In genomic region chr20:38599410-38599882, GRCh38 we compare ENCODE assay signal across 13 cellular contexts. TPM values are rescaled to one million over a fixed set of nuclear protein-coding genes. Genes with fewer than 3 reads are reported as not detected.
DNase-seq lines count a peak whose midpoint lies in the region; ATAC-seq and TF ChIP-seq lines count a peak whose summit lies in the region.
"Had no signal": no experiment of that assay in that cellular context is flagged by ENCODE, and none has a peak within 500 bp of the region (broad histone marks: within the 10 kb centered on the region; RNA-seq: fewer than 3 reads in every experiment).

No MANE protein-coding gene starts in this region.

- H3K4me3 ChIP-seq in cardiac muscle cell, result no peak overlapping the region
- no peak overlapping the region for H3K4me3 ChIP-seq in trophoblast cell (ENCODE audit: low read depth, low read length)
- H3K4me3 ChIP-seq: GM12878, spleen had no signal

- H2AFZ ChIP-seq in trophoblast cell (ENCODE audit: insufficient read depth, low read length, poor library complexity), result no peak overlapping the region

- no peak for ATAC-seq in T-cell (replicated peaks in 1 of 4)
- ATAC-seq: GM12878 had no signal

- H4K91ac ChIP-seq in trophoblast cell (ENCODE audit: low read depth, low read length), result peak overlapping the region; percentile 42

- H3K14ac ChIP-seq in trophoblast cell (ENCODE audit: low read length), result peak overlapping the region; percentile 23

- H3K4me1 ChIP-seq in cardiac muscle cell (ENCODE audit: low read depth) (peaks cover 7% of the 10 kb centered on the region), trophoblast cell (ENCODE audit: control insufficient read depth in 1 of 2, insufficient read depth in 2 of 2, low read length in 2 of 2) (peaks cover 22 to 26% of the 10 kb centered on the region in 2 experiments)

- CTCF ChIA-PET in RWPE1 (lab: Yijun Ruan, JAX), result interaction anchor here (0.6 kb wide), 2 partner anchors 330 to 363 kb away, joined by 3 read pairs; partner anchors contain the start of gene DHX35
- CTCF ChIA-PET in T-cell (lab: Charles Lee), result no interaction called here

- peak overlapping the region; percentile 61 for H2BK12ac ChIP-seq in trophoblast cell (ENCODE audit: low read length)

- no peak overlapping the region for H4K12ac ChIP-seq in trophoblast cell (ENCODE audit: low read depth, low read length)

- no peaks in the 10 kb centered on the region for H3K9me3 Mint-ChIP-seq in T-cell
- H3K9me3 Mint-ChIP-seq: T-helper 1 cell treated with Interleukin-12 subunit alpha and Interleukin-12 subunit beta and Interleukin-4 antibody, amounts not matched to agents 30 μg/mL and 1 μg/mL, for 36 hours had no signal

- H3K27ac Mint-ChIP-seq in T-cell, result no peak overlapping the region
- H3K27ac Mint-ChIP-seq: T-helper 1 cell treated with Interleukin-12 subunit alpha and Interleukin-12 subunit beta and Interleukin-4 antibody, amounts not matched to agents 30 μg/mL and 1 μg/mL, for 36 hours had no signal

- H3K4me3 Mint-ChIP-seq in T-cell, result no peak overlapping the region
- H3K4me3 Mint-ChIP-seq: T-helper 1 cell treated with Interleukin-12 subunit alpha and Interleukin-12 subunit beta and Interleukin-4 antibody, amounts not matched to agents 30 μg/mL and 1 μg/mL, for 36 hours had no signal

- no peaks in the 10 kb centered on the region for H3K36me3 Mint-ChIP-seq in T-cell

- H3K36me3 ChIP-seq in cardiac muscle cell (no peaks in the 10 kb centered on the region), trophoblast cell (ENCODE audit: control insufficient read depth in 1 of 2, insufficient read depth in 2 of 2, low read length in 2 of 2) (no peaks in the 10 kb centered on the region)
- H3K36me3 ChIP-seq: spleen had no signal

- H3K27ac ChIP-seq in RWPE1 (no peak overlapping the region), cardiac muscle cell (no peak overlapping the region), trophoblast cell (ENCODE audit: low read depth, low read length) (peak overlapping the region; percentile 21)
- H3K27ac ChIP-seq: spleen had no signal

- DNase-seq in HK-2 (ENCODE audit: unreplicated experiment) (peak; percentile 98), RWPE1 (ENCODE audit: low spot score) (peak; percentile 71), cardiac muscle cell (ENCODE audit: low read depth in 1 of 2, low spot score in 1 of 2) (peak; percentile 56 to 80), trophoblast cell (peak; percentile 42 to 54), activated T-cell treated with anti-CD3 and anti-CD28 coated beads for 4 hours (no peak), T-cell (no peak)
- no peak for DNase-seq in activated CD4-positive, alpha-beta T cell treated with anti-CD3 and anti-CD28 coated beads for 48 hours
- DNase-seq: spleen had no signal

- H3K18ac ChIP-seq in trophoblast cell (ENCODE audit: low read length), result no peak overlapping the region

- no peak overlapping the region for H2AK5ac ChIP-seq in trophoblast cell (ENCODE audit: low read length)

- H3K27me3 Mint-ChIP-seq in T-cell, result peaks cover 41 to 59% of the 10 kb centered on the region in 2 donors

- H3K9me3 ChIP-seq in cardiac muscle cell (ENCODE audit: low read depth) (no peaks in the 10 kb centered on the region), trophoblast cell (ENCODE audit: insufficient read depth, low read depth, low read length) (peaks cover 2% of the 10 kb centered on the region)
- H3K9me3 ChIP-seq: spleen had no signal

- H4K8ac ChIP-seq in trophoblast cell (ENCODE audit: low read depth, low read length), result peak overlapping the region; percentile 5

- TF ChIP-seq CTCF in RWPE1 (conservative IDR thresholded peaks at IDR 0.05; ENCODE audit: low read depth) (no peak), cardiac muscle cell (IDR thresholded peaks at IDR 0.05; ENCODE audit: low read depth, low read length) (no peak)

- no peaks in the 10 kb centered on the region for H3K79me2 ChIP-seq in trophoblast cell (ENCODE audit: control insufficient read depth, insufficient read depth, low read length, poor library complexity)

- POLR2A ChIA-PET in RWPE1 (lab: Yijun Ruan, JAX; ENCODE audit: low non-redundant PET), result no interaction called here
- POLR2A ChIA-PET in T-cell (lab: Charles Lee), result no interaction called here

- H3K4me2 ChIP-seq in trophoblast cell (ENCODE audit: low read length), result peak overlapping the region; percentile 6

- no peak overlapping the region for H3K4ac ChIP-seq in trophoblast cell (ENCODE audit: low read depth, low read length)

- peak overlapping the region; percentile 8 for H2BK5ac ChIP-seq in trophoblast cell (ENCODE audit: low read depth, low read length, poor library complexity)

- H3K27me3 ChIP-seq in cardiac muscle cell (peaks cover 22% of the 10 kb centered on the region), trophoblast cell (ENCODE audit: insufficient read depth, low read length) (no peaks in the 10 kb centered on the region)

- no peak overlapping the region for H3K23ac ChIP-seq in trophoblast cell (ENCODE audit: low read length)

- peaks cover 6 to 9% (median 8%) of the 10 kb centered on the region in 3 donors for H3K4me1 Mint-ChIP-seq in T-cell

- H3K79me1 ChIP-seq in trophoblast cell (ENCODE audit: low read length), result peaks cover 19% of the 10 kb centered on the region

- no peak overlapping the region for H3K9ac ChIP-seq in trophoblast cell (ENCODE audit: low read length)

- peak overlapping the region; percentile 12 for H2BK120ac ChIP-seq in trophoblast cell (ENCODE audit: insufficient read depth, low read length, poor library complexity)

- WGBS in trophoblast cell (ENCODE audit: extremely low coverage, insufficient coverage, insufficient read length), result no CpG with 5 or more reads among the region's 9 CpGs

RNA-seq across cellular contexts. Expression of gene ARHGAP40, which starts 2.2 kb away (rescaled TPM):
- total RNA-seq in cardiac muscle cell (not detected in 2 replicates), T-cell (under 1 TPM in 1 of 5 donors, not detected in 4; 0.28 TPM)
- polyA plus RNA-seq in cardiac muscle cell, result not detected in 2 replicates
- 5.5 and 5.7 TPM in 2 replicates for polyA plus RNA-seq in trophoblast cell (2013)
- total RNA-seq: activated CD8-positive, alpha-beta memory T cell treated with anti-CD3 and anti-CD28 coated beads for 36 hours; spleen had no signal

RNA-seq across cellular contexts. Expression of gene ADIG, which starts 18.4 kb away (rescaled TPM):
- total RNA-seq in cardiac muscle cell, result not detected in 2 replicates
- polyA plus RNA-seq in cardiac muscle cell, result not detected in 2 replicates
- not detected in 2 replicates for polyA plus RNA-seq in trophoblast cell (2013)
- not detected for total RNA-seq in T-cell
- total RNA-seq: activated CD8-positive, alpha-beta memory T cell treated with anti-CD3 and anti-CD28 coated beads for 36 hours; endothelial cell of umbilical vein; GM12878; spleen had no signal
- polyA plus RNA-seq: endothelial cell of umbilical vein, GM12878, neural cell, spleen had no signal

Comparison
In these comparisons a context has a peak if more than half of its experiments do, and no peak if none do; other contexts are left out.
1. DNase-seq: peak in HK-2 (single experiment), RWPE1 (single experiment), cardiac muscle cell (2 of 2) and trophoblast cell (2 of 2); none in activated T-cell treated with anti-CD3 and anti-CD28 coated beads for 4 hours (single experiment), T-cell (0 of 34) and activated CD4-positive, alpha-beta T cell treated with anti-CD3 and anti-CD28 coated beads for 48 hours (single experiment).